In the genomic region with DNA sequence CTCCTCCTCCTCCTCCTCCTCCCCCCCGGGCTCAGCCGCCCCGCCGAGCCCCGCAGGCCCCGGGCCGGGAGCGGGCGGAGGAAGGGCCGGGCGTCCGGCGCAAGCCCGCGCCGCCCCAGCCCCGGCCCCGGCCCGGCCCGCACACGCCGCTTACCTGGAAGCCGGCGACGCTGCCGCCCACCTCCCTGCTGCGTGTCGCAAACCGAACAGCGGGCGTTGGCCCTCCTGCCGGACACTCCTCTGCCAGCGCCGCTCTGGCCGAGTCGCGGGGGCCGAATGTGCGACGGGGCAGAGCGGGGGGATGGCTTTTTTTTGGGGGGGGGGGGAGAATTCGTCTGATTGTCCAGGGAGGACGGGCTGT, we compare ENCODE assay signal across 12 cellular contexts. TPM values are rescaled to one million over a fixed set of nuclear protein-coding genes. Genes with fewer than 3 reads are reported as not detected.
A peak's percentile ranks its signal among the peaks of the same experiment; 100 is the strongest.
DNase-seq lines count a peak whose midpoint lies in the region; ATAC-seq, FAIRE-seq and TF ChIP-seq lines count a peak whose summit lies in the region.
"Had no signal": no experiment of that assay in that cellular context is flagged by ENCODE, and none has a peak within 500 bp of the region (broad histone marks: within the 10 kb centered on the region; RNA-seq: fewer than 3 reads in every experiment).

No MANE protein-coding gene starts in this region.

- no peak for FAIRE-seq in endothelial cell of umbilical vein (lab: Jason Lieb, UNC)
- FAIRE-seq: K562 had no signal

- H3K4me1 ChIP-seq in mammary epithelial cell (ENCODE audit: insufficient read depth, low read length), result peaks cover 12% of the 10 kb centered on the region
- peaks cover 3% of the 10 kb centered on the region for H3K4me1 ChIP-seq in endothelial cell of umbilical vein (ENCODE audit: control insufficient read depth, extremely low read depth, insufficient read depth, low read length)

- H3K27ac ChIP-seq in mammary epithelial cell (ENCODE audit: insufficient read depth, low read depth, low read length) (no peak overlapping the region), endothelial cell of umbilical vein (ENCODE audit: insufficient read depth, low read depth, low read length) (no peak overlapping the region)
- H3K27ac ChIP-seq: C4-2B had no signal

- dilution Hi-C loops in mammary epithelial cell (cut with HindIII; ENCODE audit: low sequenced_read_pairs) (no loop called here), endothelial cell of umbilical vein (cut with MboI; ENCODE audit: extremely low pct_ligation_motif_present, low sequenced_read_pairs) (no loop called here)

- H4K20me1 ChIP-seq in mammary epithelial cell (ENCODE audit: insufficient read depth, low read length) (peaks cover 6% of the 10 kb centered on the region), endothelial cell of umbilical vein (replicated peaks; ENCODE audit: control insufficient read depth, extremely low read depth, insufficient read depth, low read length) (no peaks in the 10 kb centered on the region)

- H3K27me3 ChIP-seq in mammary epithelial cell (ENCODE audit: insufficient read depth, low read length), result peaks cover 42% of the 10 kb centered on the region
- peaks cover 21 to 45% of the 10 kb centered on the region in 2 experiments for H3K27me3 ChIP-seq in endothelial cell of umbilical vein (ENCODE audit: control insufficient read depth in 2 of 2, insufficient read depth in 2 of 2, low read length in 2 of 2)

- peaks cover 4% of the 10 kb centered on the region for H3K36me3 Mint-ChIP-seq in MCF 10A (ENCODE audit: insufficient read depth, unreplicated experiment)
- H3K36me3 Mint-ChIP-seq in nephron (ENCODE audit: low read depth), result peaks cover 29% of the 10 kb centered on the region
- no peaks in the 10 kb centered on the region for H3K36me3 Mint-ChIP-seq in activated CD4-positive, alpha-beta T cell treated with anti-CD3 and anti-CD28 coated beads, Interleukin-2, amount 10 ng/mL, durations not matched to agents 7 days and 5 days (ENCODE audit: low read depth)

- H3K9me3 ChIP-seq in mammary epithelial cell (replicated peaks; ENCODE audit: insufficient read depth, low read length) (no peaks in the 10 kb centered on the region), endothelial cell of umbilical vein (replicated peaks; ENCODE audit: control insufficient read depth, insufficient read depth, low read length) (no peaks in the 10 kb centered on the region)

- POLR2A ChIA-PET in MCF 10A (lab: Yijun Ruan, JAX), result no interaction called here
- POLR2A ChIA-PET in endothelial cell of umbilical vein (lab: Charles Lee), result no interaction called here
- POLR2A ChIA-PET in activated CD4-positive, alpha-beta T cell treated with anti-CD3 and anti-CD28 coated beads, Interleukin-2, amount 10 ng/mL, durations not matched to agents 7 days and 5 days (lab: Charles Lee), result no interaction called here

- H3K36me3 ChIP-seq in mammary epithelial cell (ENCODE audit: insufficient read depth, low read length) (no peaks in the 10 kb centered on the region), endothelial cell of umbilical vein (ENCODE audit: control insufficient read depth in 2 of 2, extremely low read depth in 1 of 2, insufficient read depth in 2 of 2, low read length in 2 of 2) (no peaks in the 10 kb centered on the region)

- intact Hi-C loops in MCF 10A (cut with micrococcal nuclease) (no loop called here), mammary epithelial cell (cut with micrococcal nuclease) (no loop called here), endothelial cell of umbilical vein (cut with micrococcal nuclease) (no loop called here)

- WGBS in mammary epithelial cell (ENCODE audit: low coverage, missing lambda C conversion rate), result no CpG with 5 or more reads among the region's 43 CpGs

- TF ChIP-seq CTCF in MCF 10A (IDR thresholded peaks at IDR 0.05; ENCODE audit: unreplicated experiment), result no peak
- no peak for TF ChIP-seq CTCF in mammary epithelial cell (conservative IDR thresholded peaks at IDR 0.05 in 1 of 2, IDR thresholded peaks at IDR 0.05 in 1 of 2; ENCODE audit: extremely low read depth in 1 of 2, insufficient read depth in 1 of 2, low read depth in 1 of 2, low read length in 2 of 2)
- TF ChIP-seq CTCF in endothelial cell of umbilical vein (IDR thresholded peaks at IDR 0.05; ENCODE audit: extremely low read depth in 1 of 2, insufficient read depth in 1 of 2, low read depth in 1 of 2, low read length in 2 of 2), result no peak
- TF ChIP-seq CTCF in nephron (IDR thresholded peaks at IDR 0.05; ENCODE audit: unreplicated experiment in 3 of 3), result no peak

- H3K9ac ChIP-seq in mammary epithelial cell (ENCODE audit: insufficient read depth, low read length), result no peak overlapping the region
- no peak overlapping the region for H3K9ac ChIP-seq in endothelial cell of umbilical vein (replicated peaks; ENCODE audit: extremely low read depth, insufficient read depth, low read length)

- peaks cover 70% of the 10 kb centered on the region for H3K27me3 Mint-ChIP-seq in MCF 10A (ENCODE audit: insufficient read depth, unreplicated experiment)
- peaks cover 80% of the 10 kb centered on the region for H3K27me3 Mint-ChIP-seq in nephron (ENCODE audit: low read depth)
- peaks cover 56% of the 10 kb centered on the region for H3K27me3 Mint-ChIP-seq in activated CD4-positive, alpha-beta T cell treated with anti-CD3 and anti-CD28 coated beads, Interleukin-2, amount 10 ng/mL, durations not matched to agents 7 days and 5 days

- H3K79me2 ChIP-seq in mammary epithelial cell (ENCODE audit: insufficient read depth, low read length) (no peaks in the 10 kb centered on the region), endothelial cell of umbilical vein (ENCODE audit: control insufficient read depth, insufficient read depth, low read length) (no peaks in the 10 kb centered on the region)

- H3K4me3 ChIP-seq in mammary epithelial cell (replicated peaks in 1 of 3; ENCODE audit: insufficient read depth in 1 of 3, low read depth in 2 of 3, low read length in 3 of 3) (no peak overlapping the region), endothelial cell of umbilical vein (replicated peaks in 1 of 3; ENCODE audit: insufficient read depth in 1 of 3, low read depth in 1 of 3, low read length in 3 of 3) (peak overlapping the region in 2 of 3 experiments; percentile 3 to 23)
- H3K4me3 ChIP-seq: K562 had no signal

- CTCF ChIA-PET in MCF 10A (lab: Yijun Ruan, JAX) (no interaction called here), mammary epithelial cell (lab: Charles Lee; ENCODE audit: low non-redundant PET) (no interaction called here), endothelial cell of umbilical vein (lab: Charles Lee) (interaction anchor here (1.2 to 2.3 kb wide), 2 partner anchors 12 to 29 kb away, joined by 4 to 6 read pairs; no protein-coding TSS in a partner anchor)
- CTCF ChIA-PET in activated CD4-positive, alpha-beta T cell treated with anti-CD3 and anti-CD28 coated beads, Interleukin-2, amount 10 ng/mL, durations not matched to agents 7 days and 5 days (lab: Charles Lee), result no interaction called here

- no TSS peak for BruUV-seq in MCF 10A (replicated peaks; lab: Mats Ljungman, UMichigan)
- no TSS peak for BruUV-seq in mammary epithelial cell (replicated peaks; lab: Mats Ljungman, UMichigan)
- BruUV-seq in endothelial cell of umbilical vein (replicated peaks; lab: Mats Ljungman, UMichigan), result no TSS peak

- no peaks in the 10 kb centered on the region for H3K9me1 ChIP-seq in endothelial cell of umbilical vein (replicated peaks; ENCODE audit: control insufficient read depth, extremely low read depth, insufficient read depth, low read length)

- H3K9me3 Mint-ChIP-seq in MCF 10A (ENCODE audit: unreplicated experiment), result no peaks in the 10 kb centered on the region
- no peaks in the 10 kb centered on the region for H3K9me3 Mint-ChIP-seq in nephron
- no peaks in the 10 kb centered on the region for H3K9me3 Mint-ChIP-seq in activated CD4-positive, alpha-beta T cell treated with anti-CD3 and anti-CD28 coated beads, Interleukin-2, amount 10 ng/mL, durations not matched to agents 7 days and 5 days
- H3K9me3 Mint-ChIP-seq: neural crest cell had no signal

- H2AFZ ChIP-seq in mammary epithelial cell (ENCODE audit: low read depth, low read length) (no peak overlapping the region), endothelial cell of umbilical vein (ENCODE audit: low read depth, low read length) (peak overlapping the region; percentile 49)

- peaks cover 11% of the 10 kb centered on the region for H3K4me1 Mint-ChIP-seq in MCF 10A (ENCODE audit: insufficient read depth, unreplicated experiment)
- H3K4me1 Mint-ChIP-seq in nephron, result peaks cover 27% of the 10 kb centered on the region
- H3K4me1 Mint-ChIP-seq in activated CD4-positive, alpha-beta T cell treated with anti-CD3 and anti-CD28 coated beads, Interleukin-2, amount 10 ng/mL, durations not matched to agents 7 days and 5 days, result peaks cover 7% of the 10 kb centered on the region

- TF ChIP-seq POLR2A in endothelial cell of umbilical vein (IDR thresholded peaks at IDR 0.05; ENCODE audit: low read depth, low read length), result no peak

- no peak for ATAC-seq in GM19463 (IDR thresholded peaks at IDR 0.05; ENCODE audit: unreplicated experiment)

- H3K4me3 Mint-ChIP-seq in MCF 10A (ENCODE audit: unreplicated experiment) (peak overlapping the region; percentile 57), nephron (peak overlapping the region; percentile 87 to 94 (median 90))
- H3K4me3 Mint-ChIP-seq in activated CD4-positive, alpha-beta T cell treated with anti-CD3 and anti-CD28 coated beads, Interleukin-2, amount 10 ng/mL, durations not matched to agents 7 days and 5 days, result no peak overlapping the region

- DNase-seq in MCF 10A (ENCODE audit: unreplicated experiment) (no peak), mammary epithelial cell (no peak), endothelial cell of umbilical vein (ENCODE audit: low read depth, low spot score) (no peak), DMS153 (lab: John Stamatoyannopoulos, UW) (no peak)
- DNase-seq in activated CD4-positive, alpha-beta T cell treated with anti-CD3 and anti-CD28 coated beads, Interleukin-2, amount 50 U/mL, for 4 hours, result no peak
- DNase-seq in activated CD4-positive, alpha-beta T cell treated with anti-CD3 and anti-CD28 coated beads, Interleukin-2, amount 10 ng/mL, durations not matched to agents 7 days and 5 days, result no peak
- DNase-seq: stimulated activated CD8-positive, alpha-beta memory T cell treated with anti-CD3 and anti-CD28 coated beads, Interleukin-4, amount 100 ng/mL, for 48 hours had no signal

- H3K27ac Mint-ChIP-seq in MCF 10A (ENCODE audit: low read depth, unreplicated experiment) (no peak overlapping the region), nephron (peak overlapping the region in 2 of 3 experiments; percentile 91 to 94)
- no peak overlapping the region for H3K27ac Mint-ChIP-seq in activated CD4-positive, alpha-beta T cell treated with anti-CD3 and anti-CD28 coated beads, Interleukin-2, amount 10 ng/mL, durations not matched to agents 7 days and 5 days

- in situ Hi-C loops in mammary epithelial cell (cut with MboI; ENCODE audit: low sequenced_read_pairs in 2 of 2), result no loop called here

- H3K4me2 ChIP-seq in mammary epithelial cell (ENCODE audit: insufficient read depth, low read depth, low read length) (no peak overlapping the region), endothelial cell of umbilical vein (ENCODE audit: insufficient read depth, low read length) (no peak overlapping the region)

RNA-seq across cellular contexts. Expression of a gene that starts 1.1 kb away (rescaled TPM):
- total RNA-seq in MCF 10A (2022) (0.29 and 0.35 TPM in 2 replicates), mammary epithelial cell (under 1 TPM in 1 of 2 donors, not detected in 1; under 0.01 TPM), endothelial cell of umbilical vein (21.0 and 34.1 TPM in 2 replicates)
- polyA plus RNA-seq in mammary epithelial cell (0.01 TPM), endothelial cell of umbilical vein (4.3 and 5.7 TPM in 2 replicates)
- polyA minus RNA-seq in mammary epithelial cell (not detected), endothelial cell of umbilical vein (3.0 and 7.7 TPM in 2 replicates)
- polyA plus RNA-seq in endothelial cell of umbilical vein (2011; cell fraction: cytosol; rRNA removed), result 4.0 and 5.9 TPM in 2 replicates
- 1.2 and 1.4 TPM in 2 replicates for polyA plus RNA-seq in endothelial cell of umbilical vein (2011; cell fraction: nucleus; rRNA removed)
- polyA plus RNA-seq in endothelial cell of umbilical vein (2012), result 10.6 and 78.9 TPM in 2 replicates
- not detected for polyA minus RNA-seq in endothelial cell of umbilical vein (2011; cell fraction: cytosol; rRNA and poly(A)+ RNA removed)
- 0.38 and 1.0 TPM in 2 replicates for polyA minus RNA-seq in endothelial cell of umbilical vein (2011; cell fraction: nucleus; rRNA and poly(A)+ RNA removed)
- under 1 TPM; 0.07 to 0.08 TPM for total RNA-seq in activated CD4-positive, alpha-beta T cell treated with anti-CD3 and anti-CD28 coated beads, Interleukin-2, amount 10 ng/mL, durations not matched to agents 7 days and 5 days
- polyA plus RNA-seq: K562 had no signal

RNA-seq across cellular contexts. Expression of a gene that starts 23.0 kb away (rescaled TPM):
- total RNA-seq in MCF 10A (2022), result not detected in 2 replicates
- total RNA-seq in mammary epithelial cell, result not detected
- polyA plus RNA-seq in mammary epithelial cell, result not detected
- not detected for polyA minus RNA-seq in mammary epithelial cell
- total RNA-seq in endothelial cell of umbilical vein, result not detected in 2 replicates
- not detected in 2 replicates for polyA plus RNA-seq in endothelial cell of umbilical vein
- polyA plus RNA-seq in endothelial cell of umbilical vein (2011; cell fraction: cytosol; rRNA removed), result not detected in 2 replicates
- not detected in 2 replicates for polyA plus RNA-seq in endothelial cell of umbilical vein (2011; cell fraction: nucleus; rRNA removed)
- polyA plus RNA-seq in endothelial cell of umbilical vein (2012), result not detected in 2 replicates
- not detected in 2 replicates for polyA minus RNA-seq in endothelial cell of umbilical vein
- polyA minus RNA-seq in endothelial cell of umbilical vein (2011; cell fraction: cytosol; rRNA and poly(A)+ RNA removed), result not detected
- not detected in 2 replicates for polyA minus RNA-seq in endothelial cell of umbilical vein (2011; cell fraction: nucleus; rRNA and poly(A)+ RNA removed)
- total RNA-seq in activated CD4-positive, alpha-beta T cell treated with anti-CD3 and anti-CD28 coated beads, Interleukin-2, amount 10 ng/mL, durations not matched to agents 7 days and 5 days, result not detected
- total RNA-seq: K562, neural crest cell had no signal
- polyA plus RNA-seq: K562 had no signal

RNA-seq across cellular contexts. Expression of a gene that starts 33.6 kb away (rescaled TPM):
- total RNA-seq in MCF 10A (2022) (0.20 and 1.1 TPM in 2 replicates), mammary epithelial cell (under 1 TPM in 1 of 2 donors, not detected in 1; 0.61 TPM), endothelial cell of umbilical vein (not detected in 2 replicates)
- polyA plus RNA-seq in mammary epithelial cell (0.16 TPM), endothelial cell of umbilical vein (not detected in 2 replicates)
- polyA minus RNA-seq in mammary epithelial cell (not detected), endothelial cell of umbilical vein (not detected in 2 replicates)
- not detected in 2 replicates for polyA plus RNA-seq in endothelial cell of umbilical vein (2011; cell fraction: cytosol; rRNA removed)
- not detected in 2 replicates for polyA plus RNA-seq in endothelial cell of umbilical vein (2011; cell fraction: nucleus; rRNA removed)
- not detected in 2 replicates for polyA plus RNA-seq in endothelial cell of umbilical vein (2012)
- not detected for polyA minus RNA-seq in endothelial cell of umbilical vein (2011; cell fraction: cytosol; rRNA and poly(A)+ RNA removed)
- not detected in 2 replicates for polyA minus RNA-seq in endothelial cell of umbilical vein (2011; cell fraction: nucleus; rRNA and poly(A)+ RNA removed)
- not detected for total RNA-seq in activated CD4-positive, alpha-beta T cell treated with anti-CD3 and anti-CD28 coated beads, Interleukin-2, amount 10 ng/mL, durations not matched to agents 7 days and 5 days
- total RNA-seq: K562 had no signal
- polyA plus RNA-seq: K562 had no signal

Comparison
In these comparisons a context has a peak if more than half of its experiments do, and no peak if none do; other contexts are left out.
1. H3K27ac Mint-ChIP-seq: peak in nephron (2 of 3); none in MCF 10A (single experiment) and activated CD4-positive, alpha-beta T cell treated with anti-CD3 and anti-CD28 coated beads, Interleukin-2, amount 10 ng/mL, durations not matched to agents 7 days and 5 days (single experiment).
2. H3K4me3 ChIP-seq: peak in endothelial cell of umbilical vein (2 of 3); none in mammary epithelial cell (0 of 3).
3. RNA of a gene that starts 1.1 kb away (total RNA-seq): 21.0 to 34.1 TPM in endothelial cell of umbilical vein; 0.29 to 0.35 TPM in MCF 10A, under 0.01 TPM in mammary epithelial cell and 0.07 to 0.08 TPM in activated CD4-positive, alpha-beta T cell treated with anti-CD3 and anti-CD28 coated beads, Interleukin-2, amount 10 ng/mL, durations not matched to agents 7 days and 5 days; every median in the first group is over 10 times any median in the second.